In genomic region chr2:105600602-105600948, GRCh38 we compare ENCODE assay signal across 1 cellular context.
TF ChIP-seq lines count a peak whose summit lies in the region.

No MANE protein-coding gene starts in this region.

TF ChIP-seq in K562, 482 proteins besides CTCF, POLR2A, EP300 and RAD21 (continued from another document and continues in another):
- TF ChIP-seq MNT (conservative IDR thresholded peaks at IDR 0.05): no peak
- no peak for TF ChIP-seq TAF1 (IDR thresholded peaks at IDR 0.05; ENCODE audit: control insufficient read depth, extremely low read depth, insufficient read depth, low read length, severe bottlenecking)
- peak; percentile 32 for TF ChIP-seq TBP (optimal IDR thresholded peaks at IDR 0.05; ENCODE audit: low read depth, low read length)
- TF ChIP-seq ZNF121 (CRISPR knock-in tag; conservative IDR thresholded peaks at IDR 0.05): no peak
- TF ChIP-seq HDAC2 (IDR thresholded peaks at IDR 0.05): no peak
- no peak for TF ChIP-seq ZNF224 (CRISPR knock-in tag; IDR thresholded peaks at IDR 0.05)
- TF ChIP-seq EGR1 (conservative IDR thresholded peaks at IDR 0.05): no peak
- 0 out of 2 replicates have a peak, but pooled peaks have one; percentile 48 for TF ChIP-seq ZNF668 (CRISPR knock-in tag; IDR thresholded peaks at IDR 0.05)
- no peak for TF ChIP-seq ZNF184 (CRISPR knock-in tag; IDR thresholded peaks at IDR 0.05)
- no peak for TF ChIP-seq SIN3A (IDR thresholded peaks at IDR 0.05; ENCODE audit: borderline replicate concordance in 2 of 2, control insufficient read depth in 1 of 2, low read depth in 2 of 2, low read length in 2 of 2)
- no peak for TF ChIP-seq DPF2 (IDR thresholded peaks at IDR 0.05)
- no peak for TF ChIP-seq TRIM25 (IDR thresholded peaks at IDR 0.05; ENCODE audit: borderline replicate concordance)
- TF ChIP-seq KDM5B (IDR thresholded peaks at IDR 0.05; ENCODE audit: insufficient replicate concordance, low read depth, low read length): no peak
- TF ChIP-seq SOX6 (IDR thresholded peaks at IDR 0.05): no peak
- TF ChIP-seq TEAD4 (IDR thresholded peaks at IDR 0.05; ENCODE audit: low read length): no peak; the same call in 1 of the 2 replicates
- TF ChIP-seq TEAD4 (CRISPR knock-in tag; IDR thresholded peaks at IDR 0.05; ENCODE audit: borderline replicate concordance): no peak
- TF ChIP-seq U2AF2 (optimal IDR thresholded peaks at IDR 0.05; ENCODE audit: low read depth, low read length): no peak
- no peak for TF ChIP-seq ZNF24 (IDR thresholded peaks at IDR 0.05)
- TF ChIP-seq ZNF584 (CRISPR knock-in tag; IDR thresholded peaks at IDR 0.05; ENCODE audit: low read depth): peak; percentile 36; the same call in 1 of the 2 replicates
- no peak for TF ChIP-seq ZNF143 (CRISPR knock-in tag; IDR thresholded peaks at IDR 0.05)
- TF ChIP-seq PBX2 (CRISPR knock-in tag; IDR thresholded peaks at IDR 0.05; ENCODE audit: low read depth): no peak
- TF ChIP-seq PBX2 (tag; conservative IDR thresholded peaks at IDR 0.05; ENCODE audit: low read depth): no peak
- no peak for TF ChIP-seq ETS1 (conservative IDR thresholded peaks at IDR 0.05; ENCODE audit: control insufficient read depth, low read depth, low read length)
- 0 out of 2 replicates have a peak, but pooled peaks have one; percentile 22 for TF ChIP-seq ZBTB33 (CRISPR knock-in tag; IDR thresholded peaks at IDR 0.05)
- peak; percentile 14; the same call in 1 of the 2 replicates for TF ChIP-seq DMBX1 (CRISPR knock-in tag; IDR thresholded peaks at IDR 0.05; ENCODE audit: borderline replicate concordance)
- TF ChIP-seq PYGO2 (tag; IDR thresholded peaks at IDR 0.05): no peak
- no peak for TF ChIP-seq ARID4B (CRISPR knock-in tag; IDR thresholded peaks at IDR 0.05)
- TF ChIP-seq ZNF217 (CRISPR knock-in tag; IDR thresholded peaks at IDR 0.05): no peak
- TF ChIP-seq YY1 (IDR thresholded peaks at IDR 0.05; ENCODE audit: borderline replicate concordance in 1 of 3, control insufficient read depth in 1 of 3, extremely low read depth in 1 of 3, insufficient read depth in 3 of 3, insufficient read length in 1 of 3, insufficient replicate concordance in 2 of 3, low read depth in 1 of 3, low read length in 2 of 3): no peak
- peak; percentile 85 for TF ChIP-seq MGA (IDR thresholded peaks at IDR 0.05)
